17 cellular contexts compared by ENCODE assay signal in genomic region chr4:81519856-81520255, GRCh38.
"Had no signal": no experiment of that assay in that cellular context is flagged by ENCODE, and none has a peak within 500 bp of the region (broad histone marks: within the 10 kb centered on the region; RNA-seq: fewer than 3 reads in every experiment).

No MANE protein-coding gene starts in this region.

- H3K36me3 ChIP-seq: esophagus muscularis mucosa, heart right ventricle, spleen, tibial artery had no signal

- ATAC-seq: activated naive CD4-positive, alpha-beta T cell treated with anti-CD3 and anti-CD28 coated beads, Interleukin-2, amount 50 U/mL, for 72 hours; activated T-cell treated with anti-CD3 and anti-CD28 coated beads, Interleukin-2, amount 50 U/mL, for 72 hours; heart right ventricle; natural killer cell; T-cell had no signal

- H3K9me3 Mint-ChIP-seq: activated naive CD4-positive, alpha-beta T cell treated with anti-CD3 and anti-CD28 coated beads, Interleukin-2, amount 50 U/mL, for 72 hours; activated T-cell treated with anti-CD3 and anti-CD28 coated beads, Interleukin-2, amount 50 U/mL, for 72 hours; dendritic cell treated with granulocyte-macrophage colony-stimulating factor and Interleukin-4, amounts not matched to agents 40 ng/mL and 50 ng/mL, for 4 days; immature natural killer cell; natural killer cell; T-cell had no signal

- DNase-seq: activated CD4-positive, alpha-beta T cell treated with anti-CD3 and anti-CD28 coated beads for 48 hours; activated CD4-positive, CD25-positive, alpha-beta regulatory T cell; activated effector memory CD4-positive, alpha-beta T cell treated with anti-CD3 and anti-CD28 coated beads, Interleukin-2, amount 50 U/mL, for 16 hours; activated T-cell treated with anti-CD3 and anti-CD28 coated beads, Interleukin-2, amount 50 U/mL, for 72 hours; effector CD8-positive, alpha-beta T cell; heart right ventricle; immature natural killer cell; mesendoderm; natural killer cell; spleen; stimulated activated CD4-positive, alpha-beta T cell treated with anti-CD3 and anti-CD28 coated beads, Interleukin-4, amount 100 ng/mL, for 4 hours; stimulated activated naive CD4-positive, alpha-beta T cell; T-cell; tibial artery had no signal

- H3K27ac Mint-ChIP-seq: activated naive CD4-positive, alpha-beta T cell treated with anti-CD3 and anti-CD28 coated beads, Interleukin-2, amount 50 U/mL, for 72 hours; activated T-cell treated with anti-CD3 and anti-CD28 coated beads, Interleukin-2, amount 50 U/mL, for 72 hours; dendritic cell treated with granulocyte-macrophage colony-stimulating factor and Interleukin-4, amounts not matched to agents 40 ng/mL and 50 ng/mL, for 4 days; immature natural killer cell; natural killer cell; T-cell had no signal

- H3K27me3 ChIP-seq: esophagus muscularis mucosa, heart right ventricle, spleen, tibial artery had no signal

- H3K4me1 Mint-ChIP-seq: natural killer cell had no signal

- H3K27ac ChIP-seq: esophagus muscularis mucosa, heart right ventricle, spleen, tibial artery had no signal

- H3K27me3 Mint-ChIP-seq: dendritic cell treated with granulocyte-macrophage colony-stimulating factor and Interleukin-4, amounts not matched to agents 40 ng/mL and 50 ng/mL, for 4 days; T-cell had no signal

- H3K4me3 Mint-ChIP-seq: activated T-cell treated with anti-CD3 and anti-CD28 coated beads, Interleukin-2, amount 50 U/mL, for 72 hours; dendritic cell treated with granulocyte-macrophage colony-stimulating factor and Interleukin-4, amounts not matched to agents 40 ng/mL and 50 ng/mL, for 4 days; immature natural killer cell; natural killer cell; T-cell had no signal

- H3K36me3 Mint-ChIP-seq: activated naive CD4-positive, alpha-beta T cell treated with anti-CD3 and anti-CD28 coated beads, Interleukin-2, amount 50 U/mL, for 72 hours; immature natural killer cell; natural killer cell; T-cell had no signal

- H3K9me3 ChIP-seq: esophagus muscularis mucosa, heart right ventricle, spleen, tibial artery had no signal

- H3K4me3 ChIP-seq: esophagus muscularis mucosa, heart right ventricle, spleen, tibial artery had no signal

- H3K4me1 ChIP-seq: esophagus muscularis mucosa, tibial artery had no signal
